Comparison of ENCODE assay signal across 10 cellular contexts in genomic region chr4:80335226-80335553, GRCh38. TPM values are rescaled to one million over a fixed set of nuclear protein-coding genes. Genes with fewer than 3 reads are reported as not detected.
DNase-seq lines count a peak whose midpoint lies in the region; ATAC-seq and TF ChIP-seq lines count a peak whose summit lies in the region.
"Had no signal": no experiment of that assay in that cellular context is flagged by ENCODE, and none has a peak within 500 bp of the region (broad histone marks: within the 10 kb centered on the region; RNA-seq: fewer than 3 reads in every experiment).

No MANE protein-coding gene starts in this region.

- H3K36me3 Mint-ChIP-seq in Caco-2 (ENCODE audit: insufficient read depth, unreplicated experiment) (peaks cover 4% of the 10 kb centered on the region), osteocyte (ENCODE audit: unreplicated experiment) (no peaks in the 10 kb centered on the region)

- TF ChIP-seq POLR2A in Peyer's patch (IDR thresholded peaks at IDR 0.05): no peak

- H3K9me3 Mint-ChIP-seq in Caco-2 (ENCODE audit: unreplicated experiment) (no peaks in the 10 kb centered on the region), osteocyte (ENCODE audit: unreplicated experiment) (no peaks in the 10 kb centered on the region)

- CTCF ChIA-PET in Caco-2 (lab: Charles Lee): interaction anchor here (0.5 to 0.9 kb wide), 3 partner anchors 27 to 695 kb away, joined by 3 to 7 read pairs (median 4); partner anchors contain the start of gene BMP3

- H3K27me3 Mint-ChIP-seq in Caco-2 (ENCODE audit: insufficient read depth, unreplicated experiment): no peaks in the 10 kb centered on the region
- H3K27me3 Mint-ChIP-seq in osteocyte (ENCODE audit: unreplicated experiment): peaks cover 10% of the 10 kb centered on the region

- ATAC-seq in GM21529 (IDR thresholded peaks at IDR 0.05; ENCODE audit: unreplicated experiment): no peak

- H3K36me3 ChIP-seq in Caco-2 (ENCODE audit: control insufficient read depth, insufficient read depth, low read length): no peaks in the 10 kb centered on the region
- no peaks in the 10 kb centered on the region for H3K36me3 ChIP-seq in Peyer's patch
- no peaks in the 10 kb centered on the region for H3K36me3 ChIP-seq in esophagus (ENCODE audit: control insufficient read depth in 2 of 2, insufficient read depth in 2 of 2, low read length in 1 of 2)

- no peak for TF ChIP-seq CTCF in Caco-2 (IDR thresholded peaks at IDR 0.05; ENCODE audit: insufficient read depth in 1 of 2, low read depth in 1 of 2, low read length in 1 of 2, severe bottlenecking in 1 of 2, unreplicated experiment in 1 of 2)
- TF ChIP-seq CTCF in Peyer's patch (IDR thresholded peaks at IDR 0.05): no peak
- no peak for TF ChIP-seq CTCF in osteocyte (IDR thresholded peaks at IDR 0.05)

- WGBS in esophagus, 2 donors: 8 to 16% methylated on average over 3 of the region's 3 CpGs

- DNase-seq in Caco-2 (no peak), Peyer's patch (no peak), osteocyte (ENCODE audit: extremely low spot score, unreplicated experiment) (no peak), HuH-7.5 (ENCODE audit: low spot score) (no peak), posterior vena cava (ENCODE audit: low spot score) (no peak), NCI-H187 treated with DMSO at 0.1 percent for 48 hours (lab: John Stamatoyannopoulos, UW) (no peak)

- H3K27me3 ChIP-seq in Caco-2 (replicated peaks; ENCODE audit: control insufficient read depth, insufficient read depth, low read length) (no peaks in the 10 kb centered on the region; the same call in 1 of the 2 replicates), Peyer's patch (no peaks in the 10 kb centered on the region), esophagus (ENCODE audit: control insufficient read depth in 1 of 2, insufficient read depth in 2 of 2, low read length in 2 of 2) (peaks cover 0 to 3% of the 10 kb centered on the region in 2 donors)

- H3K9me3 ChIP-seq in Caco-2 (no peaks in the 10 kb centered on the region), Peyer's patch (no peaks in the 10 kb centered on the region), esophagus (ENCODE audit: control insufficient read depth in 2 of 2, insufficient read depth in 1 of 2, low read depth in 1 of 2, low read length in 1 of 2) (no peaks in the 10 kb centered on the region)

- peaks cover 4% of the 10 kb centered on the region for H3K4me1 ChIP-seq in Caco-2
- no peaks in the 10 kb centered on the region for H3K4me1 ChIP-seq in Peyer's patch
- peaks cover 2 to 4% of the 10 kb centered on the region in 2 donors for H3K4me1 ChIP-seq in esophagus (ENCODE audit: control insufficient read depth in 2 of 2, insufficient read depth in 2 of 2, low read length in 1 of 2)

- H3K4me1 Mint-ChIP-seq in Caco-2 (ENCODE audit: low read depth, unreplicated experiment) (no peaks in the 10 kb centered on the region), osteocyte (ENCODE audit: unreplicated experiment) (peaks cover 11% of the 10 kb centered on the region)

- POLR2A ChIA-PET in Caco-2 (lab: Charles Lee): no interaction called here

- H3K27ac Mint-ChIP-seq in Caco-2 (ENCODE audit: unreplicated experiment) (no peak overlapping the region), osteocyte (ENCODE audit: unreplicated experiment) (no peak overlapping the region)

- H3K4me3 ChIP-seq in Caco-2 (ENCODE audit: low read depth, low read length): peak overlapping the region; percentile 74
- peak overlapping the region; percentile 40 to 69 (median 52) for H3K4me3 ChIP-seq in Peyer's patch
- H3K4me3 ChIP-seq in esophagus (ENCODE audit: low read depth in 1 of 2, low read length in 2 of 2): peak overlapping the region; percentile 47 to 50

- intact Hi-C loops in Caco-2 (cut with micrococcal nuclease; ENCODE audit: unreplicated experiment) (no loop called here), posterior vena cava (cut with DNase I) (no loop called here)

- no peak overlapping the region for H3K27ac ChIP-seq in Peyer's patch
- H3K27ac ChIP-seq in esophagus (ENCODE audit: low read depth in 2 of 2, low read length in 1 of 2): no peak overlapping the region
- H3K27ac ChIP-seq: VCaP had no signal

- H3K4me3 Mint-ChIP-seq in Caco-2 (ENCODE audit: unreplicated experiment) (peak overlapping the region; percentile 78), osteocyte (ENCODE audit: unreplicated experiment) (peak overlapping the region; percentile 87)

- no TSS peak for BruUV-seq in Caco-2 (replicated peaks; lab: Mats Ljungman, UMichigan)

RNA-seq across cellular contexts. Expression of gene CFAP299, which starts 0.3 kb away (rescaled TPM):
- total RNA-seq in Caco-2 (2022) (not detected in 2 replicates), Peyer's patch (not detected), osteocyte (not detected in 2 replicates), posterior vena cava (not detected)
- polyA plus RNA-seq in esophagus: not detected
- total RNA-seq: subcutaneous adipose tissue had no signal
